In the genomic region with DNA sequence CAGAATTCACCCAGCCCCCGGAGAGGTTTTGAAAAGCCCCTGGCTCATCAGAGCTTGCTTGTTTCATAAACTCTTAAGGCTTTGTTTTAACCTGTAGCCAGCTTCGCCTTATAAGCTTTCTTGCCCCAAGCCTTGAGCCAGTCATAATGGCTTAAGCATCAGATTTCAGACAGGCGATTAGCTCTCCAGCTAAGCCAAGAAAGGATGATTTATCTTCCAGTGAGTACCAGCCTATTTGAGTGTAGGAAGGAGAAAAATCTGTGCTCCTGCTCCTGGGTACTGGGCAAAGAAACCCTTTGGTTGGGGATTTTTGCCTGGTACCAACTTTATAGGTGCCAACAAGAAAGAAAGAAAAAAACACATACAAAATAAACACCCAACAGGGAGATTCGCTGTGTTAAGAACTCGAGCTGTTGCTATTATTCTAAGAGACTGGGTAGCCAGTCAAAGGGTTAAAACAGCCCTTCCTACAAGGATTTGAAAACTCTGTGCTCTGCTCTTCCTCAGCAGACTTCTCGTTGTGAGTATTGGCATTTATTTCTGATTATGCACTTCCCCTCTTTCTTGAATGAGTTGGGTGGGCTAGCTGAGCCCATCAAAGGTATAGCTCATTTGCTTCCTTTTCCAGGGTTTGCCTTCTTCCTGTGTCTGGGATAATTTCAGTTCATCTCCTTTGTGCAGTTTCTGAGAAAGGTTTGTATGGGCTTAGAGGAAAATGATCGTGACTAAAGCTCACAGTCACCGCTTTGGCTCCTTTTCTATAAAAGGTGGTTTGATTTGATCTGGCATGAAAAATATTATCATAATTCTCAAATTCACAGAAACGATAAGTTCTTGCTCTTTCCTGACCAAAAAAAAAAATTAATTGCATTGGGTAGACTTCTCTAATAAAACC, we compare ENCODE assay signal across 10 cellular contexts.
DNase-seq lines count a peak whose midpoint lies in the region; ATAC-seq and TF ChIP-seq lines count a peak whose summit lies in the region.
"Had no signal": no experiment of that assay in that cellular context is flagged by ENCODE, and none has a peak within 500 bp of the region (broad histone marks: within the 10 kb centered on the region; RNA-seq: fewer than 3 reads in every experiment).

No MANE protein-coding gene starts in this region.

- no peak for TF ChIP-seq CTCF in fibroblast of lung (conservative IDR thresholded peaks at IDR 0.05 in 1 of 2, IDR thresholded peaks at IDR 0.05 in 1 of 2; ENCODE audit: low read depth in 1 of 2, low read length in 2 of 2)
- no peak for TF ChIP-seq CTCF in progenitor cell of endocrine pancreas (IDR thresholded peaks at IDR 0.05; ENCODE audit: unreplicated experiment)

- peak overlapping the region; percentile 78 for H3K27ac ChIP-seq in fibroblast of lung (ENCODE audit: insufficient read depth, low read length)

- H4K20me1 ChIP-seq in fibroblast of lung (ENCODE audit: control insufficient read depth, extremely low read depth, insufficient read depth, low read length): no peaks in the 10 kb centered on the region

- no peaks in the 10 kb centered on the region for H3K79me2 ChIP-seq in fibroblast of lung (ENCODE audit: control insufficient read depth, insufficient read depth, low read length)

- peak overlapping the region; percentile 11 to 60 (median 20) for H3K4me3 ChIP-seq in fibroblast of lung (replicated peaks in 1 of 4; ENCODE audit: control extremely low read depth in 1 of 4, insufficient read depth in 1 of 4, low read depth in 3 of 4, low read length in 4 of 4)

- in situ Hi-C loops in SK-MEL-5 (cut with HindIII; ENCODE audit: low pct_unique_long_range_greater_than_20kb, low sequenced_read_pairs): no loop called here

- H3K9me3 Mint-ChIP-seq in progenitor cell of endocrine pancreas (ENCODE audit: low read depth): no peaks in the 10 kb centered on the region

- no peaks in the 10 kb centered on the region for H3K27me3 Mint-ChIP-seq in progenitor cell of endocrine pancreas

- no peak for ATAC-seq in GM18867 (IDR thresholded peaks at IDR 0.05; ENCODE audit: unreplicated experiment)

- H3K9me3 ChIP-seq in fibroblast of lung (ENCODE audit: control insufficient read depth, insufficient read depth, low read depth, low read length): no peaks in the 10 kb centered on the region

- H3K36me3 Mint-ChIP-seq in progenitor cell of endocrine pancreas (ENCODE audit: insufficient read depth): peaks cover 6% of the 10 kb centered on the region

- H3K4me2 ChIP-seq in fibroblast of lung (ENCODE audit: extremely low read depth, insufficient read depth, low read length): peak overlapping the region; percentile 78

- no peaks in the 10 kb centered on the region for H3K27me3 ChIP-seq in fibroblast of lung (ENCODE audit: control insufficient read depth, insufficient read depth, low read length)

- DNase-seq in DMS79 (lab: John Stamatoyannopoulos, UW) (peak; percentile 7), SK-MEL-5 (ENCODE audit: low read depth, low spot score) (peak; percentile 59), fibroblast of lung (ENCODE audit: low read depth in 2 of 2) (peak; percentile 58 to 92), progenitor cell of endocrine pancreas (ENCODE audit: low spot score, unreplicated experiment) (no peak), hypothalamus (lab: John Stamatoyannopoulos, UW) (no peak), NCI-H526 treated with DMSO at 0.1 percent for 48 hours (lab: John Stamatoyannopoulos, UW) (no peak), germinal center (ENCODE audit: low spot score) (no peak)
- DNase-seq: activated CD4-positive, alpha-beta T cell treated with anti-CD3 and anti-CD28 coated beads, Interleukin-2, amount 50 U/mL, for 48 hours; NCI-H146 had no signal

- peak overlapping the region; percentile 82 for H3K27ac Mint-ChIP-seq in progenitor cell of endocrine pancreas

- peak overlapping the region; percentile 43 for H2AFZ ChIP-seq in fibroblast of lung (ENCODE audit: low read length)

- H3K36me3 ChIP-seq in fibroblast of lung (ENCODE audit: control insufficient read depth, insufficient read depth, low read length): no peaks in the 10 kb centered on the region

- peak overlapping the region; percentile 44 for H3K9ac ChIP-seq in fibroblast of lung (ENCODE audit: insufficient read depth, low read length)

- no peaks in the 10 kb centered on the region for H3K4me1 ChIP-seq in fibroblast of lung (ENCODE audit: control insufficient read depth, extremely low read depth, insufficient read depth, low read length)

- H3K4me1 Mint-ChIP-seq in progenitor cell of endocrine pancreas (ENCODE audit: low read depth): peaks cover 49% of the 10 kb centered on the region

- peak overlapping the region; percentile 51 for H3K4me3 Mint-ChIP-seq in progenitor cell of endocrine pancreas (ENCODE audit: low read depth)

Comparison
In these comparisons a context has a peak if more than half of its experiments do, and no peak if none do; other contexts are left out.
1. DNase-seq: peak in DMS79 (single experiment), SK-MEL-5 (single experiment) and fibroblast of lung (2 of 2); none in progenitor cell of endocrine pancreas (single experiment), hypothalamus (0 of 51), NCI-H526 treated with DMSO at 0.1 percent for 48 hours (single experiment) and germinal center (single experiment).